In the genomic region with DNA sequence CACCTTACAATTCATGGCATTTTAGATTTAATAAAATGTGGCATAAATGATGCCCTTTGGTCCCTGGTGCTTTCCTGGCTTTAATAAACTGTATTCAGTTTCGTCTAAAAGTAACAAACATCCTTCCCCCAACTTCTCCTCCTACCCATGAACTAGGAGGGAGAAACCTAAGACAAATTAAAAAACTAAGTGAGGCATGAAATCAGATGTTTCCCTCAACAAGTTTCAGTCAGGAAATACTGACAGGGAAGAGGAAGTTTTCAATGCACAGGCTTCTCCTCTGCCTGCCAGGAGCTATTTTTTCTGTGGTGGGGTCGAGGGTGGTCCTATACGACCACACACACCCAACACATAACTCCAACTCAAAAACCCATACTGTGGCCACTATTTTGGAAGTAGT, we compare ENCODE assay signal across 18 cellular contexts. TPM values are rescaled to one million over a fixed set of nuclear protein-coding genes. Genes with fewer than 3 reads are reported as not detected.
DNase-seq lines count a peak whose midpoint lies in the region; ATAC-seq, FAIRE-seq and TF ChIP-seq lines count a peak whose summit lies in the region.
"Had no signal": no experiment of that assay in that cellular context is flagged by ENCODE, and none has a peak within 500 bp of the region (broad histone marks: within the 10 kb centered on the region; RNA-seq: fewer than 3 reads in every experiment).

No MANE protein-coding gene starts in this region.

- H3K9me3 Mint-ChIP-seq in CD14-positive monocyte, result no peaks in the 10 kb centered on the region
- H3K9me3 Mint-ChIP-seq in T-cell, result no peaks in the 10 kb centered on the region
- H3K9me3 Mint-ChIP-seq: endodermal cell had no signal

- no peak for TF ChIP-seq CTCF in CD14-positive monocyte (IDR thresholded peaks at IDR 0.05)

- intact Hi-C loops in CD14-positive monocyte (cut with micrococcal nuclease), result no loop called here

- peaks cover 28% of the 10 kb centered on the region for H3K4me1 Mint-ChIP-seq in CD14-positive monocyte
- H3K4me1 Mint-ChIP-seq in T-cell, result peaks cover 58 to 75% (median 68%) of the 10 kb centered on the region in 3 donors
- H3K4me1 Mint-ChIP-seq: endodermal cell had no signal

- POLR2A ChIA-PET in T-cell (lab: Charles Lee), result interaction anchor here in 1 of 2 donors (0.8 kb wide), 1 partner anchor 173 kb away, joined by 3 read pairs; no protein-coding TSS in a partner anchor

- ATAC-seq in T-cell (replicated peaks in 1 of 4) (no peak), GM18505 (IDR thresholded peaks at IDR 0.05; ENCODE audit: unreplicated experiment) (no peak), HG03565 (IDR thresholded peaks at IDR 0.05; ENCODE audit: unreplicated experiment) (no peak)

- H3K27ac Mint-ChIP-seq in CD14-positive monocyte (peak overlapping the region; percentile 57 to 86 (median 75)), T-cell (peak overlapping the region; percentile 65 to 81)
- H3K27ac Mint-ChIP-seq: endodermal cell had no signal

- CTCF ChIA-PET in T-cell (lab: Charles Lee), result no interaction called here

- peak; percentile 88 for FAIRE-seq in GM12892 (lab: Jason Lieb, UNC)
- FAIRE-seq: keratinocyte had no signal

- H3K27me3 Mint-ChIP-seq in CD14-positive monocyte (ENCODE audit: low read depth in 3 of 3), result no peaks in the 10 kb centered on the region
- no peaks in the 10 kb centered on the region for H3K27me3 Mint-ChIP-seq in T-cell

- H3K36me3 Mint-ChIP-seq in CD14-positive monocyte (peaks cover 30 to 39% of the 10 kb centered on the region in 2 donors), T-cell (peaks cover 38% of the 10 kb centered on the region)

- TF ChIP-seq POLR2A in GM12892 (IDR thresholded peaks at IDR 0.05; ENCODE audit: low read depth, low read length), result no peak
- TF ChIP-seq POLR2A in GM18505 (IDR thresholded peaks at IDR 0.05; ENCODE audit: borderline replicate concordance, extremely low read depth, insufficient read depth, insufficient read length), result no peak

- H3K4me3 Mint-ChIP-seq in CD14-positive monocyte (peak overlapping the region in 1 of 2 donors; percentile 64), T-cell (no peak overlapping the region)
- H3K4me3 Mint-ChIP-seq: endodermal cell had no signal

- DNase-seq in CD14-positive monocyte (ENCODE audit: low spot score) (no peak), GM12892 (ENCODE audit: insufficient read length) (no peak), T-cell (no peak), germinal center (ENCODE audit: low spot score) (peak; percentile 8), NCI-H1092 (lab: John Stamatoyannopoulos, UW) (no peak), mucosa of gallbladder (ENCODE audit: low spot score) (no peak)
- DNase-seq: activated CD4-positive, alpha-beta T cell treated with anti-CD3 and anti-CD28 coated beads for 4 hours; activated naive CD4-positive, alpha-beta T cell treated with Interleukin-2 at 50 U/mL for 16 hours; endodermal cell; GOT3; mammary epithelial cell; MV-4-11; NCI-H2081; SHP77; stimulated activated CD4-positive, alpha-beta T cell treated with anti-CD3 and anti-CD28 coated beads, Interleukin-2, amount 100 ng/mL, for 48 hours had no signal

RNA-seq across cellular contexts. Expression of gene HBS1L, which starts 10.0 kb away (rescaled TPM):
- polyA plus RNA-seq in CD14-positive monocyte, result 10 to 100 TPM; 36.3 to 48.9 TPM
- polyA plus RNA-seq in GM12892 (2012; ENCODE audit: missing spikeins), result 90.0 TPM
- total RNA-seq in T-cell (100 to 1,000 TPM in 1 of 5 donors, 10 to 100 TPM in 4; 51.4 to 112 (median 69.7) TPM), mucosa of gallbladder (46.8 TPM)
